In the genomic region with DNA sequence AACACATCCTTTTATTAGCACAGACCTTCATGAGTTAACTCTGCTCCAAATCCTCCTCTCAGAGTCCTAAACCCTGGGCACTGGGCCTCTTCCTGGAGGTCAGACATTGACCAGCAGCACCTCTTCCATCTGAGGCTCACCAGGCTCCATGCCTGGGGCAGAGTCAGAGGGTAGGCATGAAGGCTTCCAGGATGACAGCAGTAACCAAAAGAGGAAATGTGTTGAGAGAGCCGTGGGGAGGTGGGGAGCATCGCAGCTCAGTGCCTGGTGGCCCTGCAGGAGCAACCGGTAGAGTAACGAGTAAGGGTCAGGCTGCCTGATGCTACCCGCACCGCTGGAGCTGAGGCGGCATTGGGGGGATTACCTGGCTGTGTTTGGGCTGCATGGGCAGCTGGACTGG, we compare ENCODE assay signal across 21 cellular contexts. TPM values are rescaled to one million over a fixed set of nuclear protein-coding genes. Genes with fewer than 3 reads are reported as not detected.
DNase-seq lines count a peak whose midpoint lies in the region; TF ChIP-seq lines count a peak whose summit lies in the region.
"Had no signal": no experiment of that assay in that cellular context is flagged by ENCODE, and none has a peak within 500 bp of the region (broad histone marks: within the 10 kb centered on the region; RNA-seq: fewer than 3 reads in every experiment).

No MANE protein-coding gene starts in this region.

- H3F3A ChIP-seq in GM23248 (ENCODE audit: insufficient read depth) (0 out of 2 replicates have a peak, but pooled peaks cover 9% of the 10 kb centered on the region), SK-N-SH (replicated peaks; ENCODE audit: insufficient read depth) (peaks cover 19% of the 10 kb centered on the region)

- H3K79me2 ChIP-seq in GM23248 (ENCODE audit: insufficient read depth) (no peaks in the 10 kb centered on the region), SK-N-SH (ENCODE audit: insufficient read depth) (peaks cover 42% of the 10 kb centered on the region)

- TF ChIP-seq EP300 in SK-N-SH (IDR thresholded peaks at IDR 0.05; ENCODE audit: borderline replicate concordance in 1 of 2, low read depth in 1 of 2, low read length in 1 of 2) (peak; percentile 62 to 98; a peak in 3 of 4 replicates), tibial nerve (IDR thresholded peaks at IDR 0.05) (no peak), suprapubic skin (IDR thresholded peaks at IDR 0.05) (no peak)

- no peak for TF ChIP-seq POLR2A in tibial nerve (IDR thresholded peaks at IDR 0.05)
- TF ChIP-seq POLR2A in suprapubic skin (IDR thresholded peaks at IDR 0.05): no peak

- CTCF ChIA-PET in SK-N-SH (lab: Yijun Ruan, JAX): interaction anchor here (0.6 to 3.3 kb wide), 8 partner anchors 11 to 201 kb away, joined by 3 to 13 read pairs (median 4); no protein-coding TSS in a partner anchor

- no peaks in the 10 kb centered on the region for H4K20me1 ChIP-seq in GM23248 (ENCODE audit: insufficient read depth)
- peaks cover 5% of the 10 kb centered on the region; the same call in 1 of the 2 replicates for H4K20me1 ChIP-seq in SK-N-SH (ENCODE audit: insufficient read depth)

- H3K9me3 ChIP-seq in GM23248 (ENCODE audit: low read depth): no peaks in the 10 kb centered on the region
- no peaks in the 10 kb centered on the region for H3K9me3 ChIP-seq in SK-N-SH
- no peaks in the 10 kb centered on the region for H3K9me3 ChIP-seq in mesodermal cell (ENCODE audit: control insufficient read depth, low read length)
- no peaks in the 10 kb centered on the region for H3K9me3 ChIP-seq in stomach smooth muscle (ENCODE audit: control insufficient read depth in 2 of 2, low read length in 2 of 2)
- no peaks in the 10 kb centered on the region for H3K9me3 ChIP-seq in tibial nerve
- no peaks in the 10 kb centered on the region for H3K9me3 ChIP-seq in suprapubic skin
- H3K9me3 ChIP-seq: body of pancreas, lower lobe of right lung had no signal

- H2AFZ ChIP-seq in GM23248: no peak overlapping the region
- no peak overlapping the region for H2AFZ ChIP-seq in SK-N-SH (ENCODE audit: low read depth)

- TF ChIP-seq CTCF in SK-N-SH (IDR thresholded peaks at IDR 0.05) (no peak), tibial nerve (IDR thresholded peaks at IDR 0.05) (no peak), suprapubic skin (IDR thresholded peaks at IDR 0.05) (no peak)

- peak; percentile 34; the same call in 1 of the 2 replicates for TF ChIP-seq RAD21 in SK-N-SH (IDR thresholded peaks at IDR 0.05; ENCODE audit: low read length)

- H3K27me3 ChIP-seq in GM23248 (replicated peaks; ENCODE audit: insufficient read depth) (no peaks in the 10 kb centered on the region), SK-N-SH (ENCODE audit: insufficient read depth) (no peaks in the 10 kb centered on the region), stomach smooth muscle (ENCODE audit: control insufficient read depth in 1 of 2, insufficient read depth in 2 of 2, low read length in 2 of 2) (no peaks in the 10 kb centered on the region), tibial nerve (no peaks in the 10 kb centered on the region), suprapubic skin (no peaks in the 10 kb centered on the region)
- H3K27me3 ChIP-seq: body of pancreas, dorsolateral prefrontal cortex had no signal

- WGBS in GM23248 (ENCODE audit: low coverage in 1 of 2, low lambda C conversion rate in 2 of 2, missing lambda C conversion rate in 2 of 2), 2 experiments: 91% methylated on average over 7 of the region's 7 CpGs
- WGBS in SK-N-SH (ENCODE audit: low lambda C conversion rate): 58% methylated on average over 7 of the region's 7 CpGs
- 84 to 89% methylated on average over 7 of the region's 7 CpGs for WGBS in mesodermal cell (ENCODE audit: insufficient coverage in 2 of 2), 2 experiments
- WGBS in tibial nerve, 2 donors: 87 to 91% methylated on average over 7 of the region's 7 CpGs
- 82% methylated on average over 7 of the region's 7 CpGs for WGBS in suprapubic skin

- POLR2A ChIA-PET in SK-N-SH (lab: Yijun Ruan, JAX): interaction anchor here (1.0 to 1.6 kb wide), 4 partner anchors 9 to 139 kb away, joined by 3 to 5 read pairs (median 4); a partner anchor contains a TSS

- H3K27ac ChIP-seq in GM23248 (no peak overlapping the region), SK-N-SH (ENCODE audit: low read depth in 2 of 2, low read length in 1 of 2) (peak overlapping the region; percentile 48 to 97), mesodermal cell (ENCODE audit: low read depth, low read length, severe bottlenecking) (peak overlapping the region; percentile 58), stomach smooth muscle (ENCODE audit: low read length) (peak overlapping the region; percentile 90), tibial nerve (no peak overlapping the region), suprapubic skin (no peak overlapping the region)
- H3K27ac ChIP-seq: body of pancreas, dorsolateral prefrontal cortex, lower lobe of right lung had no signal

- H3K9ac ChIP-seq in GM23248: no peak overlapping the region
- H3K9ac ChIP-seq in SK-N-SH: no peak overlapping the region
- peak overlapping the region; percentile 44 to 55 for H3K9ac ChIP-seq in stomach smooth muscle (ENCODE audit: low read length in 2 of 2)

- H3K4me2 ChIP-seq in GM23248 (ENCODE audit: unreplicated experiment) (no peak overlapping the region), SK-N-SH (peak overlapping the region; percentile 52; the same call in 1 of the 2 replicates)

- H3K36me3 ChIP-seq in GM23248 (ENCODE audit: low read depth) (no peaks in the 10 kb centered on the region), SK-N-SH (replicated peaks in 1 of 2; ENCODE audit: control insufficient read depth in 1 of 2, insufficient read depth in 2 of 2, low read length in 1 of 2) (peaks cover 0 to 10% of the 10 kb centered on the region in 2 experiments), mesodermal cell (ENCODE audit: control insufficient read depth, insufficient read depth, low read length) (no peaks in the 10 kb centered on the region), stomach smooth muscle (ENCODE audit: control insufficient read depth in 2 of 2, insufficient read depth in 2 of 2, low read length in 2 of 2) (no peaks in the 10 kb centered on the region), tibial nerve (no peaks in the 10 kb centered on the region), suprapubic skin (no peaks in the 10 kb centered on the region)
- H3K36me3 ChIP-seq: lower lobe of right lung had no signal

- H3K4me1 ChIP-seq in GM23248 (ENCODE audit: insufficient read depth) (peaks cover 22% of the 10 kb centered on the region), SK-N-SH (ENCODE audit: control insufficient read depth in 1 of 2, insufficient read depth in 2 of 2, low read depth in 1 of 2, low read length in 1 of 2) (peaks cover 31 to 52% of the 10 kb centered on the region in 2 experiments), mesodermal cell (ENCODE audit: control insufficient read depth, insufficient read depth, low read length, poor library complexity, severe bottlenecking) (peaks cover 7% of the 10 kb centered on the region), stomach smooth muscle (ENCODE audit: control insufficient read depth, insufficient read depth, low read length) (peaks cover 45% of the 10 kb centered on the region), tibial nerve (peaks cover 0 to 22% (median 2%) of the 10 kb centered on the region in 4 donors), suprapubic skin (no peaks in the 10 kb centered on the region)
- H3K4me1 ChIP-seq: body of pancreas had no signal

- H3K4me3 ChIP-seq in GM23248: no peak overlapping the region
- H3K4me3 ChIP-seq in SK-N-SH (ENCODE audit: low read depth in 2 of 2, low read length in 1 of 2): no peak overlapping the region
- no peak overlapping the region for H3K4me3 ChIP-seq in mesodermal cell (ENCODE audit: extremely low read depth, insufficient read depth, low read length, poor library complexity, severe bottlenecking)
- peak overlapping the region in 1 of 2 donors; percentile 15 for H3K4me3 ChIP-seq in stomach smooth muscle (ENCODE audit: low read length in 2 of 2)
- no peak overlapping the region for H3K4me3 ChIP-seq in tibial nerve
- H3K4me3 ChIP-seq in suprapubic skin: no peak overlapping the region
- H3K4me3 ChIP-seq: body of pancreas, dorsolateral prefrontal cortex, lower lobe of right lung had no signal

- H3K9me2 ChIP-seq in GM23248 (ENCODE audit: insufficient read depth) (no peaks in the 10 kb centered on the region), SK-N-SH (no peaks in the 10 kb centered on the region)

- in situ Hi-C loops in GM23248 (cut with MboI): no loop called here

- DNase-seq in GM23248 (peak; percentile 58), SK-N-SH (peak; percentile 73), pons (ENCODE audit: low spot score) (no peak), tibial nerve (ENCODE audit: low spot score in 2 of 2) (no peak), suprapubic skin (ENCODE audit: low spot score in 2 of 2) (no peak)
- DNase-seq: activated CD4-positive, alpha-beta T cell treated with anti-CD3 and anti-CD28 coated beads for 4 hours; activated T-cell treated with anti-CD3 and anti-CD28 coated beads, Interleukin-2, amount 50 U/mL, for 24 hours; body of pancreas; Calu3; cerebellar nuclear complex; DMS79 treated with DMSO at 0.1 percent for 48 hours; dorsolateral prefrontal cortex; kidney; lower lobe of right lung; NCI-H1092 treated with DMSO at 0.1 percent for 48 hours; NCI-H187 treated with DMSO at 0.1 percent for 48 hours; NCI-H2171 treated with DMSO at 0.1 percent for 48 hours; NCI-H524 had no signal

TF ChIP-seq in SK-N-SH, 30 proteins besides CTCF, POLR2A, EP300 and RAD21 (continues in another document):
- peak; percentile 77 for TF ChIP-seq RCOR1 (IDR thresholded peaks at IDR 0.05; ENCODE audit: low read length)
- TF ChIP-seq FOXM1 (IDR thresholded peaks at IDR 0.05; ENCODE audit: low read depth): no peak
- TF ChIP-seq, protein P1, sequence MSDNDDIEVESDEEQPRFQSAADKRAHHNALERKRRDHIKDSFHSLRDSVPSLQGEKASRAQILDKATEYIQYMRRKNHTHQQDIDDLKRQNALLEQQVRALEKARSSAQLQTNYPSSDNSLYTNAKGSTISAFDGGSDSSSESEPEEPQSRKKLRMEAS (IDR thresholded peaks at IDR 0.05; ENCODE audit: low read depth): peak; percentile 57; the same call in 1 of the 2 replicates
- no peak for TF ChIP-seq EZH2phosphoT487 (IDR thresholded peaks at IDR 0.05; ENCODE audit: borderline replicate concordance, low read depth)
- no peak for TF ChIP-seq RFX5 (IDR thresholded peaks at IDR 0.05; ENCODE audit: low read length)
- no peak for TF ChIP-seq YY1 (IDR thresholded peaks at IDR 0.05; ENCODE audit: low read depth)
- TF ChIP-seq NRF1 (IDR thresholded peaks at IDR 0.05; ENCODE audit: low read depth, low read length): no peak
- peak; percentile 70; the same call in 1 of the 2 replicates for TF ChIP-seq MXI1 (IDR thresholded peaks at IDR 0.05; ENCODE audit: low read depth, low read length)

RNA-seq across cellular contexts. Expression of a gene that starts 9.4 kb away (rescaled TPM):
- total RNA-seq in GM23248 (2014; rRNA removed; shearing (Covaris generic)): 11.9 and 12.0 TPM in 2 replicates
- polyA plus RNA-seq in GM23248 (2016; fragmentation: Nextera tagmentation; extraction: Ambion mirVana): 4.1 and 5.7 TPM in 2 replicates
- 19.0 and 26.2 TPM in 2 replicates for polyA plus RNA-seq in SK-N-SH (2012; rRNA removed)
- 12.8 and 16.1 TPM in 2 replicates for polyA plus RNA-seq in SK-N-SH (2012; cell fraction: cytosol; rRNA removed)
- 106 and 129 TPM in 2 replicates for polyA plus RNA-seq in SK-N-SH (2012; cell fraction: nucleus; rRNA removed)
- 32.9 TPM for polyA plus RNA-seq in mesodermal cell (2013, experiment 1 of 2)
- polyA plus RNA-seq in mesodermal cell (2013, experiment 2 of 2): 33.4 TPM
- 10 to 100 TPM; 19.2 to 34.7 (median 25.8) TPM for total RNA-seq in tibial nerve
- total RNA-seq in suprapubic skin: 10 to 100 TPM in 3 of 4 donors, 1 to 10 TPM in 1; 9.1 to 34.7 (median 22.2) TPM
- polyA plus RNA-seq: CD14-positive monocyte had no signal

Comparison
In these comparisons a context has a peak if more than half of its experiments do, and no peak if none do; other contexts are left out.
1. DNase-seq: peak in GM23248 (single experiment) and SK-N-SH (single experiment); none in pons (single experiment), tibial nerve (0 of 2) and suprapubic skin (0 of 2).
2. H3K27ac ChIP-seq: peak in SK-N-SH (2 of 2), mesodermal cell (single experiment) and stomach smooth muscle (single experiment); none in GM23248 (single experiment), tibial nerve (0 of 4) and suprapubic skin (single experiment).
3. H3K9ac ChIP-seq: peak in stomach smooth muscle (2 of 2); none in GM23248 (single experiment) and SK-N-SH (single experiment).